24 cellular contexts compared by ENCODE assay signal in the genomic region with DNA sequence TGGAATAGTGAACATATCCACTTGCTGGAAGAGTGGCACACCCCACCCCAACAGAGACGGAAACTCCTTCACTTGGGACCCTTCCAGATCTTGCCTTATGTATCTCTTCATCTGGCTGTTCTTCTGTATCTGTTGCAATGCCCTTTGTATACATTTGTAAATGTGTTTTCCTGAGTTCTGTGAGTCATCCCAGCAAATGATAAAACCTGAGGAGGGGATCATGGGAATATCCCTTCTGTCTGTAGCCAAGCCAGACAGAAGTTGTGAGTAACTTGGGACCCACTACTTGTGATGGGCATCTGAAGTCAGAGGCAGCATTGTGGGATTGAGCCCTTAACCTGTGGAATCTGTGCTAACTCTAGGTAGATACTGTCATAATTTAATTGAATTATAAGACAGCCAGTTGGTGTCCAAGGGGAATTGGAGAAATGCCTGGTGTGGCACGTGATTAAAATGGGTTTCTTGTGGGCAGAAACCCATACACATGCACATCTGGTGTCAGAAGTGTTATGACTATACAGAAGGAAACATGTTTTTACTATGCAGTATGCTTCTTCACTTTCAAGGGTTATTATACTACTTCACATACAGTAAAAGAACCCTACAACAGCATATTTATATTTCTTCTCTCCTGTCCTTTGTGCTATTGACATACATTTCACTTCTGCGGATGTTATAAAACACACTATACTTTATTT. TPM values are rescaled to one million over a fixed set of nuclear protein-coding genes. Genes with fewer than 3 reads are reported as not detected.
"Had no signal": no experiment of that assay in that cellular context is flagged by ENCODE, and none has a peak within 500 bp of the region (broad histone marks: within the 10 kb centered on the region; RNA-seq: fewer than 3 reads in every experiment).

No MANE protein-coding gene starts in this region.

- FAIRE-seq: kidney, urothelium cell line had no signal

- H3K4me1 ChIP-seq: tibial nerve had no signal

- H3K9me3 ChIP-seq: gastrocnemius medialis had no signal

- ATAC-seq: activated CD4-positive, alpha-beta T cell treated with anti-CD3 and anti-CD28 coated beads for 36 hours; gastrocnemius medialis; left lobe of liver; T-cell; WTC11 had no signal

- H3K4me3 ChIP-seq: gastrocnemius medialis, tibial nerve had no signal

- DNase-seq: activated CD4-positive, alpha-beta memory T cell treated with anti-CD3 and anti-CD28 coated beads for 36 hours; activated CD4-positive, alpha-beta T cell treated with anti-CD3 and anti-CD28 coated beads for 36 hours; activated naive CD4-positive, alpha-beta T cell treated with anti-CD3 and anti-CD28 coated beads for 36 hours; activated T-cell treated with anti-CD3 and anti-CD28 coated beads, Interleukin-2, amount 50 U/mL, for 24 hours; aorta; brain microvascular endothelial cell; cerebellar nuclear complex; effector CD4-positive, alpha-beta T cell; gastrocnemius medialis; head of caudate nucleus; kidney; midbrain; occipital lobe; retina; T-cell had no signal

- H3K27me3 ChIP-seq: brain microvascular endothelial cell, gastrocnemius medialis, tibial nerve had no signal

- H3K36me3 ChIP-seq: brain microvascular endothelial cell, gastrocnemius medialis, tibial nerve had no signal

RNA-seq across cellular contexts. Expression of gene TMEM247, which starts 32.3 kb away (rescaled TPM):
- total RNA-seq: activated CD4-positive, alpha-beta memory T cell treated with anti-CD3 and anti-CD28 coated beads for 36 hours; activated CD4-positive, alpha-beta T cell treated with anti-CD3 and anti-CD28 coated beads for 36 hours; activated naive CD4-positive, alpha-beta T cell treated with anti-CD3 and anti-CD28 coated beads for 36 hours; aorta; gastrocnemius medialis; kidney; left lobe of liver; lung microvascular endothelial cell; occipital lobe; posterior vena cava; skeletal muscle tissue; T-cell; tibial nerve; WTC11 had no signal
- polyA plus RNA-seq: aorta, esophagus, neural cell had no signal
